ENCODE assay signal across 8 cellular contexts in genomic region chr17:42312285-42313130, GRCh38. TPM values are rescaled to one million over a fixed set of nuclear protein-coding genes. Genes with fewer than 3 reads are reported as not detected.
DNase-seq lines count a peak whose midpoint lies in the region; ATAC-seq and TF ChIP-seq lines count a peak whose summit lies in the region.

No MANE protein-coding gene starts in this region.

- H3K9me3 ChIP-seq in right atrium auricular region (no peaks in the 10 kb centered on the region), MG63 (no peaks in the 10 kb centered on the region)

- H3K36me3 ChIP-seq in right atrium auricular region (peaks cover 68% of the 10 kb centered on the region), MG63 (peaks cover 52% of the 10 kb centered on the region)

- H3K27me3 ChIP-seq in right atrium auricular region (no peaks in the 10 kb centered on the region), MG63 (no peaks in the 10 kb centered on the region)

- TF ChIP-seq CTCF in GM12874 (IDR thresholded peaks at IDR 0.05; ENCODE audit: insufficient read depth, low read depth, low read length) (peak; percentile 82), right atrium auricular region (IDR thresholded peaks at IDR 0.05) (peak; percentile 69 to 81)

- H3K4me1 ChIP-seq in right atrium auricular region, result peaks cover 0 to 35% of the 10 kb centered on the region in 2 donors

- peak overlapping the region; percentile 79 for H3K27ac ChIP-seq in right atrium auricular region

- no peak for ATAC-seq in GM21619 (IDR thresholded peaks at IDR 0.05; ENCODE audit: unreplicated experiment)

- H3K4me3 ChIP-seq in right atrium auricular region (peak overlapping the region in 1 of 2 donors; percentile 42), MG63 (no peak overlapping the region)

- DNase-seq in Kasumi-1 (lab: John Stamatoyannopoulos, UW) (peak; percentile 77 to 80), T-helper 2 cell (peak; percentile 46 to 77 (median 65)), amygdala (lab: John Stamatoyannopoulos, UW) (peak in 53 of 56 donors; percentile 25 to 85 (median 65)), right atrium auricular region (ENCODE audit: low spot score) (peak; percentile 88), renal cortical epithelial cell (ENCODE audit: low read depth) (peak; percentile 73), MG63 (no peak)

RNA-seq across cellular contexts. Expression of gene STAT5A, which starts 24.2 kb away (rescaled TPM):
- total RNA-seq in right atrium auricular region (10 to 100 TPM; 16.9 to 51.2 TPM), renal cortical epithelial cell (12.2 and 25.7 TPM in 2 replicates)
- 4.6 and 23.0 TPM in 2 replicates for total RNA-seq in MG63 (2014; rRNA removed; shearing (Covaris generic); ENCODE audit: low replicate concordance)

RNA-seq across cellular contexts. Expression of gene STAT5B, which starts 36.3 kb away (rescaled TPM):
- total RNA-seq in right atrium auricular region, result 10 to 100 TPM; 31.4 to 49.1 TPM
- 17.2 and 27.2 TPM in 2 replicates for total RNA-seq in renal cortical epithelial cell
- 13.7 and 24.3 TPM in 2 replicates for total RNA-seq in MG63 (2014; rRNA removed; shearing (Covaris generic); ENCODE audit: low replicate concordance)
